ENCODE assay signal across 8 cellular contexts in the genomic region with DNA sequence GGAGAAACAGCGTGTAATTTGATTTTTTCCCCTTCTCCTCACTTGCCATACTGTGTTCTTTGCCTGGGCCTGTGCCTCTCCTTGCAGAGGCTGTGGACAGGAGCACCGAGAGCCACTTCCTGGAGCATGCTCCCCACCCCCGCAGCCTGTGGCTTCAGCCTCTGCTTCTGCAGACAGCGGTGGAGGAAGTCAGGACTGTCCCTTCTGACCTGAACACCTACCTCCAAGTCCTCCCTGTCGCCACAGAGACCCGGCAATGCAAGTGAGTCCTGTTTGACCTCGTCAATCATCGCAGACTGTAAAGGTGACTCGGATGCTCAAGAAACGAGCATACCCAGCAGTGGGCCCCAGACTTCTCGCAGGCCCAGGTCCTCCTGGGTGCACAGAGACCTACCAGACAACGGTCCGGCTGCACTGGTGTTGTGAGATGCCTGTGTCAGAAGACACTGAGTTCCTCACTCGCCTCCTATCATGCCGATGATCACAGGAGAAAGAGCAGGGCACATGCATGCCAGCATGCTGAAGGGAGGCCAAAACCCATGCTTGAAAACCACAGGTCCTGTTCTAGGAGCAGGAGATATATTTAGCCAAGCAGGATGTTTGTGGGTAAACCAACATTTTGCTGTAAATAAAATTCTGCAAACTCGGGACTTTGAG.
DNase-seq lines count a peak whose midpoint lies in the region; ATAC-seq and TF ChIP-seq lines count a peak whose summit lies in the region.

No MANE protein-coding gene starts in this region.

- DNase-seq in activated naive CD4-positive, alpha-beta T cell treated with Interleukin-2 at 50 U/mL for 16 hours, result peak; percentile 35
- DNase-seq in activated naive CD4-positive, alpha-beta T cell (lab: John Stamatoyannopoulos, UW), result no peak
- peak; percentile 87 for DNase-seq in RPMI8226
- DNase-seq in colonic mucosa, result peak; percentile 63
- peak; percentile 94 for DNase-seq in natural killer cell treated with Interleukin-12 subunit alpha and Interleukin-12 subunit beta and Interleukin-15 and Interleukin-18, amount 100 ng/mL, for 72 hours (ENCODE audit: low spot score)
- no peak for DNase-seq in NCI-H226
- no peak for DNase-seq in T-helper 9 cell

- H3K27me3 ChIP-seq in colonic mucosa, result no peaks in the 10 kb centered on the region

- peak; percentile 69 for ATAC-seq in HG02884 (IDR thresholded peaks at IDR 0.05; ENCODE audit: unreplicated experiment)
- peak; percentile 70 to 82 for ATAC-seq in natural killer cell treated with Interleukin-12 subunit alpha and Interleukin-12 subunit beta and Interleukin-15 and Interleukin-18, amount 100 ng/mL, for 72 hours

- peak overlapping the region; percentile 16 to 70 for H3K9ac ChIP-seq in colonic mucosa (ENCODE audit: low read depth in 2 of 2, low read length in 2 of 2)

- H3K27ac Mint-ChIP-seq in natural killer cell treated with Interleukin-12 subunit alpha and Interleukin-12 subunit beta and Interleukin-15 and Interleukin-18, amount 100 ng/mL, for 72 hours, result peak overlapping the region; percentile 97 to 98

- peaks cover 15% of the 10 kb centered on the region for H3K4me1 ChIP-seq in colonic mucosa

- intact Hi-C loops in colonic mucosa (cut with DNase I), result no loop called here

- H3K27me3 Mint-ChIP-seq in natural killer cell treated with Interleukin-12 subunit alpha and Interleukin-12 subunit beta and Interleukin-15 and Interleukin-18, amount 100 ng/mL, for 72 hours, result no peaks in the 10 kb centered on the region

- no peaks in the 10 kb centered on the region for H3K36me3 ChIP-seq in colonic mucosa

- H3K4me3 Mint-ChIP-seq in natural killer cell treated with Interleukin-12 subunit alpha and Interleukin-12 subunit beta and Interleukin-15 and Interleukin-18, amount 100 ng/mL, for 72 hours, result peak overlapping the region; percentile 81

- no peak overlapping the region for H3K4me3 ChIP-seq in colonic mucosa

- peak overlapping the region; percentile 0 for H3K27ac ChIP-seq in colonic mucosa

- H3K9me3 ChIP-seq in colonic mucosa, result no peaks in the 10 kb centered on the region

- H3K4me1 Mint-ChIP-seq in natural killer cell treated with Interleukin-12 subunit alpha and Interleukin-12 subunit beta and Interleukin-15 and Interleukin-18, amount 100 ng/mL, for 72 hours (ENCODE audit: low read depth in 2 of 2), result peaks cover 46 to 50% of the 10 kb centered on the region in 2 donors

- H3K9me3 Mint-ChIP-seq in natural killer cell treated with Interleukin-12 subunit alpha and Interleukin-12 subunit beta and Interleukin-15 and Interleukin-18, amount 100 ng/mL, for 72 hours, result no peaks in the 10 kb centered on the region

- H3K36me3 Mint-ChIP-seq in natural killer cell treated with Interleukin-12 subunit alpha and Interleukin-12 subunit beta and Interleukin-15 and Interleukin-18, amount 100 ng/mL, for 72 hours, result no peaks in the 10 kb centered on the region

- no peak for TF ChIP-seq CTCF in colonic mucosa (IDR thresholded peaks at IDR 0.05)

Comparison
In these comparisons a context has a peak if more than half of its experiments do, and no peak if none do; other contexts are left out.
1. DNase-seq: peak in activated naive CD4-positive, alpha-beta T cell treated with Interleukin-2 at 50 U/mL for 16 hours (single experiment), RPMI8226 (single experiment), colonic mucosa (single experiment) and natural killer cell treated with Interleukin-12 subunit alpha and Interleukin-12 subunit beta and Interleukin-15 and Interleukin-18, amount 100 ng/mL, for 72 hours (single experiment); none in activated naive CD4-positive, alpha-beta T cell (0 of 4), NCI-H226 (single experiment) and T-helper 9 cell (single experiment).